20 cellular contexts compared by ENCODE assay signal in genomic region chr2:176614930-176615329, GRCh38.
"Had no signal": no experiment of that assay in that cellular context is flagged by ENCODE, and none has a peak within 500 bp of the region (broad histone marks: within the 10 kb centered on the region; RNA-seq: fewer than 3 reads in every experiment).

No MANE protein-coding gene starts in this region.

- H3K27ac ChIP-seq: epithelial cell of prostate, esophagus squamous epithelium, gastroesophageal sphincter, left lung, lower lobe of right lung, neutrophil, psoas muscle, stomach, thoracic aorta had no signal

- H3K27me3 ChIP-seq: transverse colon had no signal

- H3K4me3 ChIP-seq: esophagus squamous epithelium, gastroesophageal sphincter, left lung, lower lobe of right lung, psoas muscle, stomach, thoracic aorta, transverse colon had no signal

- ATAC-seq: effector memory CD8-positive, alpha-beta T cell; gastroesophageal sphincter; left lung; lower lobe of right lung; naive thymus-derived CD4-positive, alpha-beta T cell; psoas muscle; right cardiac atrium had no signal

- H3K9me3 ChIP-seq: esophagus squamous epithelium, gastroesophageal sphincter, left lung, lower lobe of right lung, neutrophil, psoas muscle, stomach, thoracic aorta, transverse colon had no signal

- H3K36me3 ChIP-seq: esophagus squamous epithelium, gastroesophageal sphincter, left lung, lower lobe of right lung, neutrophil, stomach, thoracic aorta, transverse colon had no signal

- DNase-seq: effector memory CD8-positive, alpha-beta T cell; esophagus squamous epithelium; foreskin fibroblast; glutamatergic neuron; immature natural killer cell; left lung; lower lobe of right lung; mesendoderm; naive thymus-derived CD4-positive, alpha-beta T cell; psoas muscle; right cardiac atrium; small intestine; stimulated activated CD4-positive, alpha-beta T cell treated with anti-CD3 and anti-CD28 coated beads, Interleukin-12 subunit alpha, Interleukin-12 subunit beta, amount 100 ng/mL, for 4 hours; stimulated activated naive CD4-positive, alpha-beta T cell; stomach; transverse colon had no signal

- H3K4me1 ChIP-seq: gastroesophageal sphincter, left lung, lower lobe of right lung, psoas muscle, stomach had no signal
